Comparison of ENCODE assay signal across 12 cellular contexts in the genomic region with DNA sequence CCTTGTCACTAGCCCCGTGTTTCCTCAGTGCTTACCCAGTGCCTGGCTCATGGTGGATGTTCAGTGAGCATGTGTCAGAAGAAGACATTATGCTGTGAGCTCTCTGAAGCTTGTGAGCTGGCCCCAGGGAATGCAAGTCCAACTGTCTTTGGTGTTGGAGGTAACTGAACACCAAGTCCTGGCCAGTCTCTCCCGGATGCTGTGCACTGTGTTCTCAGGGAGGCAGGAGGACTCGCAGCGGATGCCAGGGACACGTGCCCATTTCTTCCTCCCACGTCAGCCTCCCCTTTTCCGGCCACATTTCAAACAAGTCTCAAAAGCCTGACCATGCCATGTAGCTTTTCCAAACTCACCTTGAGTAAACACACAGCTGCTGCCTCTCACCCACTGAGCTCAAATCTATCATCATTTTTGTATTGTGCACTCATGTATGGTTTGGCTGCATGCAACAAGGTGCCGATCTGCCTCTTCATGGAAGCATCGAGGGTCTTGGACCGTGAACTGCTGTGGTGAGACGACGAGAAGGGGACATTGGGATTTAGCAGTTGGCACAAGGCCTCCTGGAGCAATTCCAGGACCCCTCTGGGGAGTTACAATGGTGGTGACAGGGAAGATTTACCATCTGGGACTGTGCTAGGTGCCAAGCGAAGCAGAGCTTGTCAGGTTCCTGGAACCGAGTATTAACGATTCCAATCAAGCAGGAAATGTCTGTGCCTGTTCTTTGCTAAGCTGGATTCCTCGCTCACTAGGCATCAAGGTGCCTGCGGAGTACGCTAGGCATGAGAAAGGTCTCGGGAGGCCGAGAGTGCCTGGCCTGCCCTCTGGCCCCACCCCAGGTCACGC. TPM values are rescaled to one million over a fixed set of nuclear protein-coding genes. Genes with fewer than 3 reads are reported as not detected.
DNase-seq lines count a peak whose midpoint lies in the region; ATAC-seq, FAIRE-seq and TF ChIP-seq lines count a peak whose summit lies in the region.
"Had no signal": no experiment of that assay in that cellular context is flagged by ENCODE, and none has a peak within 500 bp of the region (broad histone marks: within the 10 kb centered on the region; RNA-seq: fewer than 3 reads in every experiment).

No MANE protein-coding gene starts in this region.

- no peaks in the 10 kb centered on the region for H3K27me3 ChIP-seq in CD4-positive, CD25-positive, alpha-beta regulatory T cell (ENCODE audit: control insufficient read depth, insufficient read depth, low read length)
- H3K27me3 ChIP-seq in astrocyte (ENCODE audit: insufficient read depth, low read length) (peaks cover 2% of the 10 kb centered on the region), brain microvascular endothelial cell (replicated peaks) (no peaks in the 10 kb centered on the region)

- H3K36me3 ChIP-seq in CD4-positive, CD25-positive, alpha-beta regulatory T cell (ENCODE audit: control insufficient read depth, insufficient read depth, low read length), result no peaks in the 10 kb centered on the region
- H3K36me3 ChIP-seq in astrocyte (ENCODE audit: insufficient read depth, low read length) (no peaks in the 10 kb centered on the region), brain microvascular endothelial cell (replicated peaks) (no peaks in the 10 kb centered on the region)

- no peaks in the 10 kb centered on the region for H3K9me3 ChIP-seq in CD4-positive, CD25-positive, alpha-beta regulatory T cell (ENCODE audit: control insufficient read depth in 2 of 2, low read length in 2 of 2)
- H3K9me3 ChIP-seq in astrocyte (ENCODE audit: insufficient read depth, low read depth, low read length), result no peaks in the 10 kb centered on the region

- no peaks in the 10 kb centered on the region for H3K36me3 Mint-ChIP-seq in CD4-positive, CD25-positive, alpha-beta regulatory T cell
- H3K36me3 Mint-ChIP-seq in astrocyte (ENCODE audit: low read depth, unreplicated experiment), result no peaks in the 10 kb centered on the region
- H3K36me3 Mint-ChIP-seq in nephron progenitor cell (ENCODE audit: low read depth), result no peaks in the 10 kb centered on the region
- H3K36me3 Mint-ChIP-seq: WTC11 had no signal

- H3K4me3 Mint-ChIP-seq in CD4-positive, CD25-positive, alpha-beta regulatory T cell, result no peak overlapping the region
- no peak overlapping the region for H3K4me3 Mint-ChIP-seq in astrocyte (ENCODE audit: unreplicated experiment)
- H3K4me3 Mint-ChIP-seq in nephron progenitor cell, result no peak overlapping the region
- H3K4me3 Mint-ChIP-seq: naive B cell, WTC11 had no signal

- no peak for DNase-seq in CD4-positive, CD25-positive, alpha-beta regulatory T cell
- DNase-seq in NCI-H1092 (lab: John Stamatoyannopoulos, UW) (peak; percentile 71), astrocyte (ENCODE audit: low read depth) (peak; percentile 23), left kidney (ENCODE audit: low read depth, low spot score) (peak; percentile 46), nephron progenitor cell (no peak), brain microvascular endothelial cell (no peak)
- DNase-seq: kidney glomerular epithelial cell, naive B cell, NCI-H187 treated with DMSO at 0.1 percent for 48 hours had no signal

- peak overlapping the region; percentile 69 for H2AFZ ChIP-seq in astrocyte (ENCODE audit: low read depth, low read length)

- H3K4me1 ChIP-seq in CD4-positive, CD25-positive, alpha-beta regulatory T cell (ENCODE audit: control insufficient read depth, insufficient read depth, low read length, poor library complexity, severe bottlenecking), result peaks cover 30% of the 10 kb centered on the region
- peaks cover 7% of the 10 kb centered on the region for H3K4me1 ChIP-seq in astrocyte (ENCODE audit: insufficient read depth, low read length)

- no peaks in the 10 kb centered on the region for H3K79me2 ChIP-seq in astrocyte (ENCODE audit: insufficient read depth, low read length)

- in situ Hi-C loops in brain microvascular endothelial cell (cut with HindIII; ENCODE audit: low pct_ligation_motif_present, low sequenced_read_pairs), result no loop called here

- no peak for TF ChIP-seq CTCF in astrocyte (IDR thresholded peaks at IDR 0.05; ENCODE audit: insufficient read depth, low read depth, low read length)
- TF ChIP-seq CTCF in nephron progenitor cell (IDR thresholded peaks at IDR 0.05), result no peak
- TF ChIP-seq CTCF in brain microvascular endothelial cell (IDR thresholded peaks at IDR 0.05; ENCODE audit: low read depth, low read length, missing control alignments), result no peak

- FAIRE-seq in astrocyte (lab: Jason Lieb, UNC), result no peak

- H3K27me3 Mint-ChIP-seq in CD4-positive, CD25-positive, alpha-beta regulatory T cell, result no peaks in the 10 kb centered on the region
- H3K27me3 Mint-ChIP-seq in astrocyte (ENCODE audit: low read depth, unreplicated experiment) (peaks cover 15% of the 10 kb centered on the region), nephron progenitor cell (ENCODE audit: low read depth, poor library complexity) (peaks cover 4% of the 10 kb centered on the region)

- peaks cover 0 to 2% (median 0%) of the 10 kb centered on the region in 7 donors for H3K9me3 Mint-ChIP-seq in CD4-positive, CD25-positive, alpha-beta regulatory T cell
- peaks cover 9% of the 10 kb centered on the region for H3K9me3 Mint-ChIP-seq in astrocyte (ENCODE audit: unreplicated experiment)
- peaks cover 14% of the 10 kb centered on the region for H3K9me3 Mint-ChIP-seq in nephron progenitor cell

- peak overlapping the region in 2 of 3 donors; percentile 20 to 95 for H3K27ac Mint-ChIP-seq in CD4-positive, CD25-positive, alpha-beta regulatory T cell
- no peak overlapping the region for H3K27ac Mint-ChIP-seq in astrocyte (ENCODE audit: unreplicated experiment)
- no peak overlapping the region for H3K27ac Mint-ChIP-seq in nephron progenitor cell
- H3K27ac Mint-ChIP-seq: WTC11 had no signal

- ATAC-seq in CD4-positive, CD25-positive, alpha-beta regulatory T cell (ENCODE audit: low read depth in 2 of 2), result no peak
- no peak for ATAC-seq in activated CD4-positive, CD25-positive, alpha-beta regulatory T cell treated with anti-CD3 and anti-CD28 coated beads, Interleukin-2, amount 50 U/mL, for 24 hours
- ATAC-seq in HG03469 (IDR thresholded peaks at IDR 0.05; ENCODE audit: unreplicated experiment), result no peak
- ATAC-seq: WTC11 had no signal

- H3K4me2 ChIP-seq in astrocyte (ENCODE audit: low read length), result peak overlapping the region; percentile 26

- no peak overlapping the region for H3K4me3 ChIP-seq in CD4-positive, CD25-positive, alpha-beta regulatory T cell (ENCODE audit: low read depth, low read length)
- peak overlapping the region; percentile 5 for H3K4me3 ChIP-seq in astrocyte (ENCODE audit: insufficient read depth, low read depth, low read length)
- H3K4me3 ChIP-seq in brain microvascular endothelial cell (ENCODE audit: low read depth, low read length), result no peak overlapping the region

- H3K9ac ChIP-seq in astrocyte (ENCODE audit: low read length), result no peak overlapping the region

- H4K20me1 ChIP-seq in astrocyte (ENCODE audit: insufficient read depth, low read length), result no peaks in the 10 kb centered on the region

- H3K27ac ChIP-seq in CD4-positive, CD25-positive, alpha-beta regulatory T cell (ENCODE audit: insufficient read depth, low read length, poor library complexity, severe bottlenecking), result no peak overlapping the region
- H3K27ac ChIP-seq in astrocyte (ENCODE audit: low read depth, low read length) (no peak overlapping the region), brain microvascular endothelial cell (no peak overlapping the region)

- H3K4me1 Mint-ChIP-seq in CD4-positive, CD25-positive, alpha-beta regulatory T cell, result peaks cover 8 to 45% (median 26%) of the 10 kb centered on the region in 4 donors
- H3K4me1 Mint-ChIP-seq in astrocyte (ENCODE audit: low read depth, unreplicated experiment) (peaks cover 14% of the 10 kb centered on the region), nephron progenitor cell (peaks cover 42% of the 10 kb centered on the region)

RNA-seq across cellular contexts. Expression of a gene that starts 44.4 kb away (rescaled TPM):
- total RNA-seq in CD4-positive, CD25-positive, alpha-beta regulatory T cell, result 105 TPM
- polyA plus RNA-seq in CD4-positive, CD25-positive, alpha-beta regulatory T cell, result 100 to 1,000 TPM; 101 to 143 (median 129) TPM
- 1.2 and 1.7 TPM in 2 replicates for total RNA-seq in astrocyte

Comparison
In these comparisons a context has a peak if more than half of its experiments do, and no peak if none do; other contexts are left out.
1. DNase-seq: peak in NCI-H1092 (single experiment), astrocyte (single experiment) and left kidney (single experiment); none in CD4-positive, CD25-positive, alpha-beta regulatory T cell (0 of 3), nephron progenitor cell (single experiment) and brain microvascular endothelial cell (single experiment).
2. H3K27ac Mint-ChIP-seq: peak in CD4-positive, CD25-positive, alpha-beta regulatory T cell (2 of 3); none in astrocyte (single experiment) and nephron progenitor cell (single experiment).
3. RNA of a gene that starts 44.4 kb away (total RNA-seq): 105 TPM in CD4-positive, CD25-positive, alpha-beta regulatory T cell (single experiment); 1.2 to 1.7 TPM in astrocyte; every median in the first group is over 10 times any median in the second.